ENCODE assay signal across 1 cellular context in genomic region chrX:114599305-114599704, GRCh38.
TF ChIP-seq lines count a peak whose summit lies in the region.

No MANE protein-coding gene starts in this region.

TF ChIP-seq in GM23338, 12 proteins besides CTCF, POLR2A, EP300 and RAD21 (continued from another document):
- TF ChIP-seq ZNF462 (CRISPR knock-in tag; IDR thresholded peaks at IDR 0.05), result no peak
- no peak for TF ChIP-seq REST (IDR thresholded peaks at IDR 0.05; ENCODE audit: unreplicated experiment)
- no peak for TF ChIP-seq POLR2AphosphoS5 (IDR thresholded peaks at IDR 0.05; ENCODE audit: low read depth)
- TF ChIP-seq ZNF331 (CRISPR knock-in tag; IDR thresholded peaks at IDR 0.05; ENCODE audit: low read depth), result no peak
- TF ChIP-seq EZH2phosphoT487 (IDR thresholded peaks at IDR 0.05; ENCODE audit: unreplicated experiment), result no peak
- TF ChIP-seq CREB1 (CRISPR knock-in tag; IDR thresholded peaks at IDR 0.05; ENCODE audit: low read depth), result no peak
- TF ChIP-seq ETS1 (IDR thresholded peaks at IDR 0.05), result no peak
- no peak for TF ChIP-seq NANOG (IDR thresholded peaks at IDR 0.05; ENCODE audit: borderline replicate concordance)
